35 cellular contexts compared by ENCODE assay signal in genomic region chr4:37370052-37370451, GRCh38.
DNase-seq lines count a peak whose midpoint lies in the region; ATAC-seq, FAIRE-seq and TF ChIP-seq lines count a peak whose summit lies in the region.
"Had no signal": no experiment of that assay in that cellular context is flagged by ENCODE, and none has a peak within 500 bp of the region (broad histone marks: within the 10 kb centered on the region; RNA-seq: fewer than 3 reads in every experiment).

No MANE protein-coding gene starts in this region.

- H3K4me2 ChIP-seq in HepG2 (ENCODE audit: low read depth, low read length) (no peak overlapping the region), IMR-90 (ENCODE audit: low read depth, low read length) (no peak overlapping the region), K562 (ENCODE audit: insufficient read depth, low read length) (no peak overlapping the region), H1 (ENCODE audit: insufficient read depth in 1 of 2, low read depth in 2 of 2, low read length in 2 of 2) (no peak overlapping the region)
- H3K4me2 ChIP-seq: A549; BLaER1; BLaER1 treated with 17β-estradiol and CSF1 and Interleukin-3, amounts not matched to agents 10 nM and 100 nM had no signal

- H3K79me1 ChIP-seq in IMR-90 (ENCODE audit: low read depth in 1 of 2, low read length in 2 of 2) = no peaks in the 10 kb centered on the region
- H3K79me1 ChIP-seq in H1 (ENCODE audit: low read depth, low read length) = no peaks in the 10 kb centered on the region

- TF ChIP-seq RAD21 in HepG2 (CRISPR knock-in tag; IDR thresholded peaks at IDR 0.05) (no peak), IMR-90 (IDR thresholded peaks at IDR 0.05; ENCODE audit: low read length) (no peak), K562 (CRISPR knock-in tag; conservative IDR thresholded peaks at IDR 0.05 in 1 of 2, IDR thresholded peaks at IDR 0.05 in 1 of 2) (no peak), H1 (IDR thresholded peaks at IDR 0.05 in 1 of 2, conservative IDR thresholded peaks at IDR 0.05 in 1 of 2; ENCODE audit: low read depth in 2 of 2, low read length in 2 of 2) (no peak)

- TF ChIP-seq CTCF in HepG2 (CRISPR knock-in tag; IDR thresholded peaks at IDR 0.05) (no peak), right lobe of liver (IDR thresholded peaks at IDR 0.05) (no peak), IMR-90 (conservative IDR thresholded peaks at IDR 0.05; ENCODE audit: low read depth, low read length) (no peak), K562 (IDR thresholded peaks at IDR 0.05 in 2 of 3, conservative IDR thresholded peaks at IDR 0.05 in 1 of 3; ENCODE audit: insufficient read depth in 2 of 3, low read depth in 1 of 3, low read length in 3 of 3) (no peak), H1 (IDR thresholded peaks at IDR 0.05; ENCODE audit: control extremely low read depth in 1 of 3, insufficient read depth in 1 of 3, low read depth in 1 of 3, low read length in 3 of 3) (no peak), brain microvascular endothelial cell (IDR thresholded peaks at IDR 0.05; ENCODE audit: low read depth, low read length, missing control alignments) (no peak)

- no peak for ATAC-seq in HepG2
- ATAC-seq in right lobe of liver = no peak
- ATAC-seq in IMR-90 (ENCODE audit: low read depth) = no peak
- ATAC-seq in K562 = no peak
- ATAC-seq: A549; CD8-positive, alpha-beta T cell had no signal

- H4K8ac ChIP-seq in IMR-90 (ENCODE audit: low read depth in 2 of 2, low read length in 2 of 2) (no peak overlapping the region), H1 (ENCODE audit: extremely low read depth, insufficient read depth, low read length) (no peak overlapping the region)

- H2AFZ ChIP-seq in HepG2 (ENCODE audit: low read length) = no peak overlapping the region
- H2AFZ ChIP-seq in IMR-90 (replicated peaks; ENCODE audit: low read length, poor library complexity) = no peak overlapping the region
- H2AFZ ChIP-seq in K562 (ENCODE audit: low read depth, low read length) = no peak overlapping the region
- H2AFZ ChIP-seq in H1 (ENCODE audit: low read length) = no peak overlapping the region

- POLR2A ChIA-PET in HepG2 (lab: Yijun Ruan, JAX) = no interaction called here
- POLR2A ChIA-PET in IMR-90 (lab: Charles Lee; ENCODE audit: unreplicated experiment) = no interaction called here
- POLR2A ChIA-PET in K562 (lab: Yijun Ruan, JAX) = no interaction called here
- POLR2A ChIA-PET in H1 (lab: Charles Lee; ENCODE audit: partially characterized antibody) = no interaction called here

- no peak overlapping the region for H3K27ac ChIP-seq in HepG2 (ENCODE audit: extremely low read length, insufficient read depth, low read length)
- no peak overlapping the region for H3K27ac ChIP-seq in right lobe of liver
- H3K27ac ChIP-seq in IMR-90 (ENCODE audit: insufficient read depth, low read length) = no peak overlapping the region
- H3K27ac ChIP-seq in K562 (ENCODE audit: extremely low read depth, low read depth, low read length) = no peak overlapping the region
- H3K27ac ChIP-seq in H1 (ENCODE audit: low read depth, low read length) = no peak overlapping the region
- H3K27ac ChIP-seq in brain microvascular endothelial cell = no peak overlapping the region
- H3K27ac ChIP-seq: 22Rv1; A549; BLaER1; BLaER1 treated with 17β-estradiol and CSF1 and Interleukin-3, amounts not matched to agents 10 nM and 100 nM; C4-2B had no signal

- H3K23ac ChIP-seq in IMR-90 (ENCODE audit: low read depth, low read length) (no peak overlapping the region), H1 (ENCODE audit: insufficient read length) (no peak overlapping the region)

- H2BK15ac ChIP-seq in IMR-90 (ENCODE audit: low read depth, low read length) (no peak overlapping the region), H1 (ENCODE audit: low read length) (no peak overlapping the region)

- H2BK12ac ChIP-seq in H1 (ENCODE audit: low read depth, low read length) = no peak overlapping the region

- no peaks in the 10 kb centered on the region for H3K9me1 ChIP-seq in IMR-90 (ENCODE audit: insufficient read depth, low read length)
- no peaks in the 10 kb centered on the region for H3K9me1 ChIP-seq in K562 (ENCODE audit: control insufficient read depth, insufficient read depth, low read length)

- 23% methylated on average over 2 of the region's 2 CpGs for WGBS in HepG2 (ENCODE audit: low lambda C conversion rate)
- 82% methylated on average over 2 of the region's 2 CpGs for WGBS in right lobe of liver (ENCODE audit: insufficient coverage, low coverage, low lambda C conversion rate, missing lambda C conversion rate)
- no CpG with 5 or more reads among the region's 2 CpGs for WGBS in IMR-90 (ENCODE audit: extremely low coverage in 2 of 2, insufficient read length in 1 of 2), 2 experiments
- 46% methylated on average over 2 of the region's 2 CpGs for WGBS in K562 (ENCODE audit: insufficient coverage, low coverage, missing lambda C conversion rate)
- WGBS in H1 (ENCODE audit: extremely low coverage in 1 of 2, insufficient coverage in 1 of 2, insufficient read length in 1 of 2, insufficient replicate concordance in 2 of 2, low coverage in 1 of 2, low lambda C conversion rate in 2 of 2, missing lambda C conversion rate in 1 of 2), 2 experiments = 94% methylated on average over 2 of the region's 2 CpGs; no CpG with 5 or more reads in 1 of the 2 experiments

- dilution Hi-C loops in IMR-90 (cut with HindIII; ENCODE audit: low sequenced_read_pairs, unreplicated experiment) = no loop called here

- H4K20me1 ChIP-seq in HepG2 (ENCODE audit: insufficient read depth, low read length) = no peaks in the 10 kb centered on the region
- no peaks in the 10 kb centered on the region for H4K20me1 ChIP-seq in IMR-90 (ENCODE audit: insufficient read depth, low read length)
- H4K20me1 ChIP-seq in K562 (replicated peaks; ENCODE audit: control insufficient read depth, insufficient read depth, low read length) = no peaks in the 10 kb centered on the region
- H4K20me1 ChIP-seq in H1 (replicated peaks in 1 of 2; ENCODE audit: control insufficient read depth in 1 of 2, insufficient read depth in 2 of 2, low read length in 2 of 2) = no peaks in the 10 kb centered on the region
- H4K20me1 ChIP-seq: BLaER1; BLaER1 treated with 17β-estradiol and CSF1 and Interleukin-3, amounts not matched to agents 10 nM and 100 nM had no signal

- no peak overlapping the region for H2BK5ac ChIP-seq in IMR-90 (ENCODE audit: low read depth, low read length, poor library complexity, severe bottlenecking)
- no peak overlapping the region for H2BK5ac ChIP-seq in H1 (ENCODE audit: low read depth, low read length)

- H3K4ac ChIP-seq in IMR-90 (ENCODE audit: low read depth, low read length) (no peak overlapping the region), H1 (replicated peaks; ENCODE audit: insufficient read length, low read depth, low read length) (no peak overlapping the region)

- no peak for DNase-seq in HepG2 (ENCODE audit: low spot score)
- DNase-seq in right lobe of liver = no peak
- no peak for DNase-seq in IMR-90
- no peak for DNase-seq in K562 (ENCODE audit: extremely low read depth in 1 of 4, low spot score in 3 of 4)
- DNase-seq in H1 (ENCODE audit: low read depth in 1 of 2, low spot score in 2 of 2) = no peak
- DNase-seq in brain microvascular endothelial cell = no peak
- no peak for DNase-seq in D341Med (ENCODE audit: low spot score)
- no peak for DNase-seq in activated CD4-positive, alpha-beta T cell treated with anti-CD3 and anti-CD28 coated beads, Interleukin-2, amount 50 U/mL, for 4 hours
- DNase-seq: 8988T; ACHN; AML-193; BE2C; C1 segment of cervical spinal cord; Caco-2; Calu3; CD4-positive, alpha-beta memory T cell; CD4-positive, alpha-beta T cell; CD4-positive, CD25-positive, alpha-beta regulatory T cell; CD8-positive, alpha-beta memory T cell; CD8-positive, alpha-beta T cell; COR-L47; DMS 273 treated with DMSO at 0.1 percent for 48 hours; DMS153; DMS53; DMS79; DMS79 treated with DMSO at 0.1 percent for 48 hours; DND-41; EL had no signal

- FAIRE-seq in HepG2 (lab: Jason Lieb, UNC) = no peak
- FAIRE-seq in K562 (lab: Jason Lieb, UNC) = no peak
- no peak for FAIRE-seq in H1 (lab: Jason Lieb, UNC)
- FAIRE-seq: A204.1, A549, D721Med had no signal

- CTCF ChIA-PET in HepG2 (lab: Yijun Ruan, JAX; ENCODE audit: low intra/inter-chr PET ratio, low total read pairs) (no interaction called here), IMR-90 (lab: Yijun Ruan, JAX) (no interaction called here), K562 (lab: Yijun Ruan, JAX; ENCODE audit: low intra/inter-chr PET ratio) (no interaction called here), H1 (lab: Charles Lee; ENCODE audit: partially characterized antibody) (interaction anchor here (0.6 kb wide), 1 partner anchor 41 kb away, joined by 3 read pairs; no protein-coding TSS in a partner anchor)

- TF ChIP-seq EP300 in HepG2 (IDR thresholded peaks at IDR 0.05; ENCODE audit: low read depth in 2 of 2, low read length in 2 of 2) = no peak
- no peak for TF ChIP-seq EP300 in HepG2 (CRISPR knock-in tag; IDR thresholded peaks at IDR 0.05; ENCODE audit: borderline replicate concordance)
- no peak for TF ChIP-seq EP300 in K562 (IDR thresholded peaks at IDR 0.05; ENCODE audit: low read length)
- no peak for TF ChIP-seq EP300 in H1 (IDR thresholded peaks at IDR 0.05; ENCODE audit: borderline replicate concordance in 1 of 2, low read depth in 2 of 2, low read length in 2 of 2)

- TF ChIP-seq POLR2A in HepG2 (IDR thresholded peaks at IDR 0.05; ENCODE audit: insufficient read depth in 1 of 2, low read depth in 2 of 2, low read length in 2 of 2) (no peak), right lobe of liver (IDR thresholded peaks at IDR 0.05) (no peak), IMR-90 (IDR thresholded peaks at IDR 0.05; ENCODE audit: low read depth, low read length) (no peak), K562 (conservative IDR thresholded peaks at IDR 0.05) (no peak), H1 (IDR thresholded peaks at IDR 0.05; ENCODE audit: control extremely low read depth in 1 of 2, low read depth in 2 of 2, low read length in 2 of 2) (no peak)

- H3K36me3 ChIP-seq in HepG2 (replicated peaks in 1 of 2; ENCODE audit: control insufficient read depth in 1 of 2, insufficient read depth in 2 of 2, low read length in 2 of 2) (no peaks in the 10 kb centered on the region), right lobe of liver (no peaks in the 10 kb centered on the region), IMR-90 (ENCODE audit: control insufficient read depth, insufficient read depth, low read length) (no peaks in the 10 kb centered on the region), K562 (ENCODE audit: control insufficient read depth, insufficient read depth, low read length) (no peaks in the 10 kb centered on the region), H1 (ENCODE audit: control insufficient read depth in 2 of 4, insufficient read depth in 4 of 4, low read length in 3 of 4) (no peaks in the 10 kb centered on the region), brain microvascular endothelial cell (replicated peaks) (no peaks in the 10 kb centered on the region)
- H3K36me3 ChIP-seq: BE2C; BLaER1; BLaER1 treated with 17β-estradiol and CSF1 and Interleukin-3, amounts not matched to agents 10 nM and 100 nM had no signal

- H3K9ac ChIP-seq in HepG2 (ENCODE audit: insufficient read depth, low read depth, low read length) (no peak overlapping the region), IMR-90 (ENCODE audit: low read depth, low read length) (no peak overlapping the region), K562 (ENCODE audit: insufficient read depth in 1 of 2, low read depth in 2 of 2, low read length in 2 of 2) (no peak overlapping the region), H1 (replicated peaks in 1 of 4; ENCODE audit: extremely low read depth in 1 of 4, low read depth in 3 of 4, low read length in 3 of 4) (no peak overlapping the region)
- H3K9ac ChIP-seq: BLaER1; BLaER1 treated with 17β-estradiol and CSF1 and Interleukin-3, amounts not matched to agents 10 nM and 100 nM had no signal

- H2BK120ac ChIP-seq in IMR-90 (ENCODE audit: low read depth, low read length) = no peak overlapping the region
- H2BK120ac ChIP-seq in H1 (replicated peaks; ENCODE audit: low read depth, low read length) = no peak overlapping the region

- H3K27me3 ChIP-seq in HepG2 (ENCODE audit: control insufficient read depth in 1 of 2, insufficient read depth in 2 of 2, low read length in 2 of 2) (no peaks in the 10 kb centered on the region), right lobe of liver (no peaks in the 10 kb centered on the region), IMR-90 (ENCODE audit: control insufficient read depth, insufficient read depth, low read length) (no peaks in the 10 kb centered on the region), K562 (ENCODE audit: control insufficient read depth in 2 of 2, insufficient read depth in 2 of 2, low read length in 2 of 2) (no peaks in the 10 kb centered on the region), H1 (replicated peaks in 1 of 4; ENCODE audit: control insufficient read depth in 3 of 4, extremely low read depth in 1 of 4, insufficient read depth in 3 of 4, low read length in 3 of 4) (no peaks in the 10 kb centered on the region), brain microvascular endothelial cell (replicated peaks) (no peaks in the 10 kb centered on the region)
- H3K27me3 ChIP-seq: BE2C; BLaER1; BLaER1 treated with 17β-estradiol and CSF1 and Interleukin-3, amounts not matched to agents 10 nM and 100 nM had no signal

- H3K56ac ChIP-seq in IMR-90 (ENCODE audit: extremely low read depth, insufficient read depth, low read length) = no peak overlapping the region
- no peak overlapping the region for H3K56ac ChIP-seq in H1 (replicated peaks; ENCODE audit: insufficient read length, low read depth, low read length)

- no TSS peak for BruUV-seq in HepG2 (replicated peaks; lab: Mats Ljungman, UMichigan)
- no TSS peak for BruUV-seq in IMR-90 (replicated peaks; lab: Mats Ljungman, UMichigan)
- no TSS peak for BruUV-seq in K562 (replicated peaks; lab: Mats Ljungman, UMichigan)

- H2BK20ac ChIP-seq in IMR-90 (ENCODE audit: low read depth, low read length) = no peak overlapping the region
- H2BK20ac ChIP-seq in H1 (ENCODE audit: low read length) = no peak overlapping the region

- H2AK9ac ChIP-seq in IMR-90 (replicated peaks; ENCODE audit: low read depth, low read length, poor library complexity) = no peak overlapping the region

- intact Hi-C loops in HepG2 (cut with micrococcal nuclease; ENCODE audit: unreplicated experiment) (no loop called here), right lobe of liver (cut with DNase I) (no loop called here), IMR-90 (cut with micrococcal nuclease) (no loop called here), K562 (cut with micrococcal nuclease) (no loop called here)

- H4K5ac ChIP-seq in IMR-90 (ENCODE audit: low read depth, low read length) (no peak overlapping the region), H1 (ENCODE audit: insufficient read length, low read depth, low read length) (no peak overlapping the region)

- H4K91ac ChIP-seq in IMR-90 (ENCODE audit: insufficient read depth, low read depth, low read length) (no peak overlapping the region), H1 (replicated peaks; ENCODE audit: insufficient read length, low read length) (no peak overlapping the region)

- in situ Hi-C loops in HepG2 (cut with HindIII; ENCODE audit: extremely low pct_ligation_motif_present, low pct_unique_long_range_greater_than_20kb) (no loop called here), IMR-90 (cut with MboI; ENCODE audit: low sequenced_read_pairs) (no loop called here), K562 (cut with MboI) (no loop called here), brain microvascular endothelial cell (cut with HindIII; ENCODE audit: low pct_ligation_motif_present, low sequenced_read_pairs) (no loop called here)

- H3K4me3 ChIP-seq in HepG2 (replicated peaks in 1 of 3; ENCODE audit: insufficient read depth in 1 of 3, low read depth in 2 of 3, low read length in 3 of 3) (no peak overlapping the region), right lobe of liver (no peak overlapping the region), IMR-90 (ENCODE audit: insufficient read depth, low read depth, low read length) (no peak overlapping the region), K562 (no peak overlapping the region), H1 (ENCODE audit: extremely low read depth in 1 of 4, insufficient read depth in 2 of 4, low read depth in 3 of 4, low read length in 4 of 4) (no peak overlapping the region), brain microvascular endothelial cell (ENCODE audit: low read depth, low read length) (no peak overlapping the region)
- H3K4me3 ChIP-seq: A549; BLaER1; BLaER1 treated with 17β-estradiol and CSF1 and Interleukin-3, amounts not matched to agents 10 nM and 100 nM had no signal

- H3K18ac ChIP-seq in IMR-90 (ENCODE audit: low read depth, low read length) (no peak overlapping the region), H1 (ENCODE audit: extremely low read depth, low read length) (no peak overlapping the region)

- H3K79me2 ChIP-seq in HepG2 (ENCODE audit: insufficient read depth, low read length) = no peaks in the 10 kb centered on the region
- no peaks in the 10 kb centered on the region for H3K79me2 ChIP-seq in K562 (ENCODE audit: control insufficient read depth, insufficient read depth, low read length)
- no peaks in the 10 kb centered on the region for H3K79me2 ChIP-seq in H1 (ENCODE audit: control insufficient read depth in 1 of 2, insufficient read depth in 2 of 2, low read length in 2 of 2)

- no peaks in the 10 kb centered on the region for H3K23me2 ChIP-seq in H1 (ENCODE audit: low read depth, low read length)

- H3K9me3 ChIP-seq in HepG2 (ENCODE audit: low read length) (no peaks in the 10 kb centered on the region), right lobe of liver (no peaks in the 10 kb centered on the region), IMR-90 (ENCODE audit: control insufficient read depth, insufficient read depth, low read length) (no peaks in the 10 kb centered on the region), K562 (replicated peaks; ENCODE audit: control insufficient read depth, insufficient read depth, low read depth, low read length) (no peaks in the 10 kb centered on the region), H1 (ENCODE audit: insufficient read depth in 2 of 2, low read depth in 1 of 2, low read length in 1 of 2) (no peaks in the 10 kb centered on the region)
- H3K9me3 ChIP-seq: A549; BE2C; BLaER1; BLaER1 treated with 17β-estradiol and CSF1 and Interleukin-3, amounts not matched to agents 10 nM and 100 nM; Caco-2 had no signal

- H3K14ac ChIP-seq in IMR-90 (replicated peaks; ENCODE audit: low read depth, low read length) = no peak overlapping the region
- H3K14ac ChIP-seq in H1 (ENCODE audit: insufficient read length) = no peak overlapping the region

- no peak overlapping the region for H2AK5ac ChIP-seq in IMR-90 (ENCODE audit: low read depth, low read length)
- no peak overlapping the region for H2AK5ac ChIP-seq in H1 (ENCODE audit: low read depth, low read length)

- H3K4me1 ChIP-seq in HepG2 (ENCODE audit: insufficient read depth, low read length) (no peaks in the 10 kb centered on the region), right lobe of liver (no peaks in the 10 kb centered on the region), IMR-90 (ENCODE audit: control insufficient read depth, insufficient read depth, low read length) (no peaks in the 10 kb centered on the region), K562 (replicated peaks in 1 of 2; ENCODE audit: control insufficient read depth in 2 of 2, insufficient read depth in 2 of 2, low read length in 2 of 2) (no peaks in the 10 kb centered on the region; a peak in 1 of 5 replicates), H1 (replicated peaks in 1 of 4; ENCODE audit: control insufficient read depth in 3 of 4, insufficient read depth in 4 of 4, low read length in 3 of 4) (no peaks in the 10 kb centered on the region)
- H3K4me1 ChIP-seq: A549, BE2C, BLaER1, Caco-2 had no signal

Comparison
In these comparisons a context has a peak if more than half of its experiments do, and no peak if none do; other contexts are left out.
1. Of the 241 proteins assayed by ChIP-seq in both HepG2 and K562: peak only in HepG2: MAFF and MAFK; only in K562: none; in both: none; in neither: 239.